1 cellular context compared by ENCODE assay signal in the genomic region with DNA sequence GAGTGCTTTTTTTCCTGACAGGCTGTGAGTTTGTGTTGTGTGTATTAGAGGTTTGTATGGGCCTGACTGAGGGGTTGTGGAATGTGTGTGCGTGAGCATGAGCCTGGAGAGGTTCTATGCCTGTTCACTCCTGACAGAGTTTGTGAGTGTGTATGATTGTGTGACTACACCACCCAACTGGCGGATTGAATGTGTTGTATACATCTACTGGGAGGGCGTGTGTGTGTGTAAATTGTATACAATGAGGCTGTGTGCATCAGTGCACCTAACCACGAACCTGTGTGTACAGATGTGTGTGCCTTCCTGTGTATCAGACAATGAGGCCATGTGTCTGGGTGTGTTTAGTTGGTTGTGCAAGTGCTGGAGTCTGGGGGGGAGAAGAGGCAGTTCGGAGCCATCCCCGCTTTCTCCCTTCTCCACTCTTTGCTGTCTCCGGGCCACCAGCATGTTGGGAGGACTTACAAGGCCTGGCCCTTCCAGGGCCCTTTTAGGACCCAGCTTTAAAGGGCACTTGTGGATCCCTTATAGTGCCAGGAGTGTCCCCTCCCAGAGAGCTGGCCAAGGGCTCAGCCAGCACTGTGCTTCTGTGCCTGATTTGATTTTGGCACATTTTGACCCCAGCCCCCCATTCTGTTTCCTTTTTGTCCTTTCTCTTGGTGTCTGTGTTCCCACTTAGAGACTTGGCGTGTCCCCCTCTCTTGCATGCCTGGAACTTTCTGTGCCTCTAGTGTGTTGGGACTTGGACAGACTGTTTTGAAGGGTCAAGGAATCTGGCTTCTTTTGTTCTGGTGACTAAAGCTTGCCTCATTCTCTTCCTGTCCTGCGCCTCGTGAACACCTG.
TF ChIP-seq lines count a peak whose summit lies in the region.

No MANE protein-coding gene starts in this region.

TF ChIP-seq in HepG2, 621 proteins besides CTCF, POLR2A, EP300 and RAD21 (continued from another document and continues in another):
- TF ChIP-seq ZNF10 (CRISPR knock-in tag; IDR thresholded peaks at IDR 0.05; ENCODE audit: borderline replicate concordance, low read depth) (no peak), HDAC1 (CRISPR knock-in tag; IDR thresholded peaks at IDR 0.05) (no peak), ELF1 (CRISPR knock-in tag; IDR thresholded peaks at IDR 0.05) (no peak), ZBTB42 (CRISPR knock-in tag; IDR thresholded peaks at IDR 0.05) (no peak), ATRX (CRISPR knock-in tag; IDR thresholded peaks at IDR 0.05; ENCODE audit: borderline replicate concordance) (no peak), PHF5A (CRISPR knock-in tag; IDR thresholded peaks at IDR 0.05; ENCODE audit: low read depth, unreplicated experiment) (no peak), ZNF441 (CRISPR knock-in tag; IDR thresholded peaks at IDR 0.05; ENCODE audit: borderline replicate concordance) (no peak), SSRP1 (CRISPR knock-in tag; IDR thresholded peaks at IDR 0.05) (no peak), ZNF660 (CRISPR knock-in tag; IDR thresholded peaks at IDR 0.05; ENCODE audit: borderline replicate concordance, low read depth) (no peak), CHD2 (IDR thresholded peaks at IDR 0.05; ENCODE audit: low read depth, low read length) (no peak), ZNF3 (CRISPR knock-in tag; IDR thresholded peaks at IDR 0.05) (no peak), TBX2 (CRISPR knock-in tag; IDR thresholded peaks at IDR 0.05; ENCODE audit: borderline replicate concordance) (no peak), JUNB (CRISPR knock-in tag; IDR thresholded peaks at IDR 0.05; ENCODE audit: borderline replicate concordance) (no peak), ZNF335 (CRISPR knock-in tag; IDR thresholded peaks at IDR 0.05) (no peak), TOPORS (CRISPR knock-in tag; IDR thresholded peaks at IDR 0.05) (no peak), SMARCC2 (IDR thresholded peaks at IDR 0.05) (no peak), ZNF547 (CRISPR knock-in tag; IDR thresholded peaks at IDR 0.05) (no peak), ZMAT3 (CRISPR knock-in tag; conservative IDR thresholded peaks at IDR 0.05) (no peak; the same call in 1 of the 2 replicates), SMAD9 (CRISPR knock-in tag; IDR thresholded peaks at IDR 0.05) (no peak), DR1 (CRISPR knock-in tag; IDR thresholded peaks at IDR 0.05) (no peak), TRIM24 (CRISPR knock-in tag; IDR thresholded peaks at IDR 0.05) (no peak), SOX13 (IDR thresholded peaks at IDR 0.05) (no peak), SOX13 (CRISPR knock-in tag; conservative IDR thresholded peaks at IDR 0.05 in 1 of 2, IDR thresholded peaks at IDR 0.05 in 1 of 2) (peak in 1 of 2 experiments; percentile 32; a peak in 1 of 4 replicates), ZFYVE20 (CRISPR knock-in tag; IDR thresholded peaks at IDR 0.05; ENCODE audit: borderline replicate concordance, low read depth) (no peak), ZFP82 (CRISPR knock-in tag; IDR thresholded peaks at IDR 0.05; ENCODE audit: borderline replicate concordance) (no peak), ZC3H13 (CRISPR knock-in tag; IDR thresholded peaks at IDR 0.05) (no peak), ZNF251 (CRISPR knock-in tag; IDR thresholded peaks at IDR 0.05) (no peak), RFXAP (CRISPR knock-in tag; IDR thresholded peaks at IDR 0.05; ENCODE audit: borderline replicate concordance) (no peak), SMYD3 (CRISPR knock-in tag; IDR thresholded peaks at IDR 0.05) (no peak)
- TF ChIP-seq, protein P1, sequence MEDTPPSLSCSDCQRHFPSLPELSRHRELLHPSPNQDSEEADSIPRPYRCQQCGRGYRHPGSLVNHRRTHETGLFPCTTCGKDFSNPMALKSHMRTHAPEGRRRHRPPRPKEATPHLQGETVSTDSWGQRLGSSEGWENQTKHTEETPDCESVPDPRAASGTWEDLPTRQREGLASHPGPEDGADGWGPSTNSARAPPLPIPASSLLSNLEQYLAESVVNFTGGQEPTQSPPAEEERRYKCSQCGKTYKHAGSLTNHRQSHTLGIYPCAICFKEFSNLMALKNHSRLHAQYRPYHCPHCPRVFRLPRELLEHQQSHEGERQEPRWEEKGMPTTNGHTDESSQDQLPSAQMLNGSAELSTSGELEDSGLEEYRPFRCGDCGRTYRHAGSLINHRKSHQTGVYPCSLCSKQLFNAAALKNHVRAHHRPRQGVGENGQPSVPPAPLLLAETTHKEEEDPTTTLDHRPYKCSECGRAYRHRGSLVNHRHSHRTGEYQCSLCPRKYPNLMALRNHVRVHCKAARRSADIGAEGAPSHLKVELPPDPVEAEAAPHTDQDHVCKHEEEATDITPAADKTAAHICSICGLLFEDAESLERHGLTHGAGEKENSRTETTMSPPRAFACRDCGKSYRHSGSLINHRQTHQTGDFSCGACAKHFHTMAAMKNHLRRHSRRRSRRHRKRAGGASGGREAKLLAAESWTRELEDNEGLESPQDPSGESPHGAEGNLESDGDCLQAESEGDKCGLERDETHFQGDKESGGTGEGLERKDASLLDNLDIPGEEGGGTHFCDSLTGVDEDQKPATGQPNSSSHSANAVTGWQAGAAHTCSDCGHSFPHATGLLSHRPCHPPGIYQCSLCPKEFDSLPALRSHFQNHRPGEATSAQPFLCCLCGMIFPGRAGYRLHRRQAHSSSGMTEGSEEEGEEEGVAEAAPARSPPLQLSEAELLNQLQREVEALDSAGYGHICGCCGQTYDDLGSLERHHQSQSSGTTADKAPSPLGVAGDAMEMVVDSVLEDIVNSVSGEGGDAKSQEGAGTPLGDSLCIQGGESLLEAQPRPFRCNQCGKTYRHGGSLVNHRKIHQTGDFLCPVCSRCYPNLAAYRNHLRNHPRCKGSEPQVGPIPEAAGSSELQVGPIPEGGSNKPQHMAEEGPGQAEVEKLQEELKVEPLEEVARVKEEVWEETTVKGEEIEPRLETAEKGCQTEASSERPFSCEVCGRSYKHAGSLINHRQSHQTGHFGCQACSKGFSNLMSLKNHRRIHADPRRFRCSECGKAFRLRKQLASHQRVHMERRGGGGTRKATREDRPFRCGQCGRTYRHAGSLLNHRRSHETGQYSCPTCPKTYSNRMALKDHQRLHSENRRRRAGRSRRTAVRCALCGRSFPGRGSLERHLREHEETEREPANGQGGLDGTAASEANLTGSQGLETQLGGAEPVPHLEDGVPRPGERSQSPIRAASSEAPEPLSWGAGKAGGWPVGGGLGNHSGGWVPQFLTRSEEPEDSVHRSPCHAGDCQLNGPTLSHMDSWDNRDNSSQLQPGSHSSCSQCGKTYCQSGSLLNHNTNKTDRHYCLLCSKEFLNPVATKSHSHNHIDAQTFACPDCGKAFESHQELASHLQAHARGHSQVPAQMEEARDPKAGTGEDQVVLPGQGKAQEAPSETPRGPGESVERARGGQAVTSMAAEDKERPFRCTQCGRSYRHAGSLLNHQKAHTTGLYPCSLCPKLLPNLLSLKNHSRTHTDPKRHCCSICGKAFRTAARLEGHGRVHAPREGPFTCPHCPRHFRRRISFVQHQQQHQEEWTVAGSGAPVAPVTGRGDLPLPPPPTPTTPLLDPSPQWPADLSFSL (CRISPR knock-in tag; IDR thresholded peaks at IDR 0.05), result peak; percentile 97
- TF ChIP-seq, protein P2, sequence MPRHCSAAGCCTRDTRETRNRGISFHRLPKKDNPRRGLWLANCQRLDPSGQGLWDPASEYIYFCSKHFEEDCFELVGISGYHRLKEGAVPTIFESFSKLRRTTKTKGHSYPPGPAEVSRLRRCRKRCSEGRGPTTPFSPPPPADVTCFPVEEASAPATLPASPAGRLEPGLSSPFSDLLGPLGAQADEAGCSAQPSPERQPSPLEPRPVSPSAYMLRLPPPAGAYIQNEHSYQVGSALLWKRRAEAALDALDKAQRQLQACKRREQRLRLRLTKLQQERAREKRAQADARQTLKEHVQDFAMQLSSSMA (CRISPR knock-in tag; IDR thresholded peaks at IDR 0.05), result no peak
- TF ChIP-seq, protein P3, sequence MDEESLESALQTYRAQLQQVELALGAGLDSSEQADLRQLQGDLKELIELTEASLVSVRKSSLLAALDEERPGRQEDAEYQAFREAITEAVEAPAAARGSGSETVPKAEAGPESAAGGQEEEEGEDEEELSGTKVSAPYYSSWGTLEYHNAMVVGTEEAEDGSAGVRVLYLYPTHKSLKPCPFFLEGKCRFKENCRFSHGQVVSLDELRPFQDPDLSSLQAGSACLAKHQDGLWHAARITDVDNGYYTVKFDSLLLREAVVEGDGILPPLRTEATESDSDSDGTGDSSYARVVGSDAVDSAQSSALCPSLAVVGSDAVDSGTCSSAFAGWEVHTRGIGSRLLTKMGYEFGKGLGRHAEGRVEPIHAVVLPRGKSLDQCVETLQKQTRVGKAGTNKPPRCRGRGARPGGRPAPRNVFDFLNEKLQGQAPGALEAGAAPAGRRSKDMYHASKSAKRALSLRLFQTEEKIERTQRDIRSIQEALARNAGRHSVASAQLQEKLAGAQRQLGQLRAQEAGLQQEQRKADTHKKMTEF (CRISPR knock-in tag; IDR thresholded peaks at IDR 0.05), result 0 out of 2 replicates have a peak, but pooled peaks have one; percentile 26
- TF ChIP-seq, protein P4, sequence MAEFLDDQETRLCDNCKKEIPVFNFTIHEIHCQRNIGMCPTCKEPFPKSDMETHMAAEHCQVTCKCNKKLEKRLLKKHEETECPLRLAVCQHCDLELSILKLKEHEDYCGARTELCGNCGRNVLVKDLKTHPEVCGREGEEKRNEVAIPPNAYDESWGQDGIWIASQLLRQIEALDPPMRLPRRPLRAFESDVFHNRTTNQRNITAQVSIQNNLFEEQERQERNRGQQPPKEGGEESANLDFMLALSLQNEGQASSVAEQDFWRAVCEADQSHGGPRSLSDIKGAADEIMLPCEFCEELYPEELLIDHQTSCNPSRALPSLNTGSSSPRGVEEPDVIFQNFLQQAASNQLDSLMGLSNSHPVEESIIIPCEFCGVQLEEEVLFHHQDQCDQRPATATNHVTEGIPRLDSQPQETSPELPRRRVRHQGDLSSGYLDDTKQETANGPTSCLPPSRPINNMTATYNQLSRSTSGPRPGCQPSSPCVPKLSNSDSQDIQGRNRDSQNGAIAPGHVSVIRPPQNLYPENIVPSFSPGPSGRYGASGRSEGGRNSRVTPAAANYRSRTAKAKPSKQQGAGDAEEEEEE (CRISPR knock-in tag; IDR thresholded peaks at IDR 0.05; ENCODE audit: borderline replicate concordance), result no peak
- TF ChIP-seq, protein P5, sequence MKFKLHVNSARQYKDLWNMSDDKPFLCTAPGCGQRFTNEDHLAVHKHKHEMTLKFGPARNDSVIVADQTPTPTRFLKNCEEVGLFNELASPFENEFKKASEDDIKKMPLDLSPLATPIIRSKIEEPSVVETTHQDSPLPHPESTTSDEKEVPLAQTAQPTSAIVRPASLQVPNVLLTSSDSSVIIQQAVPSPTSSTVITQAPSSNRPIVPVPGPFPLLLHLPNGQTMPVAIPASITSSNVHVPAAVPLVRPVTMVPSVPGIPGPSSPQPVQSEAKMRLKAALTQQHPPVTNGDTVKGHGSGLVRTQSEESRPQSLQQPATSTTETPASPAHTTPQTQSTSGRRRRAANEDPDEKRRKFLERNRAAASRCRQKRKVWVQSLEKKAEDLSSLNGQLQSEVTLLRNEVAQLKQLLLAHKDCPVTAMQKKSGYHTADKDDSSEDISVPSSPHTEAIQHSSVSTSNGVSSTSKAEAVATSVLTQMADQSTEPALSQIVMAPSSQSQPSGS (CRISPR knock-in tag; IDR thresholded peaks at IDR 0.05), result no peak
- TF ChIP-seq, protein P6, sequence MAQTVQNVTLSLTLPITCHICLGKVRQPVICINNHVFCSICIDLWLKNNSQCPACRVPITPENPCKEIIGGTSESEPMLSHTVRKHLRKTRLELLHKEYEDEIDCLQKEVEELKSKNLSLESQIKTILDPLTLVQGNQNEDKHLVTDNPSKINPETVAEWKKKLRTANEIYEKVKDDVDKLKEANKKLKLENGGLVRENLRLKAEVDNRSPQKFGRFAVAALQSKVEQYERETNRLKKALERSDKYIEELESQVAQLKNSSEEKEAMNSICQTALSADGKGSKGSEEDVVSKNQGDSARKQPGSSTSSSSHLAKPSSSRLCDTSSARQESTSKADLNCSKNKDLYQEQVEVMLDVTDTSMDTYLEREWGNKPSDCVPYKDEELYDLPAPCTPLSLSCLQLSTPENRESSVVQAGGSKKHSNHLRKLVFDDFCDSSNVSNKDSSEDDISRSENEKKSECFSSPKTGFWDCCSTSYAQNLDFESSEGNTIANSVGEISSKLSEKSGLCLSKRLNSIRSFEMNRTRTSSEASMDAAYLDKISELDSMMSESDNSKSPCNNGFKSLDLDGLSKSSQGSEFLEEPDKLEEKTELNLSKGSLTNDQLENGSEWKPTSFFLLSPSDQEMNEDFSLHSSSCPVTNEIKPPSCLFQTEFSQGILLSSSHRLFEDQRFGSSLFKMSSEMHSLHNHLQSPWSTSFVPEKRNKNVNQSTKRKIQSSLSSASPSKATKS (CRISPR knock-in tag; IDR thresholded peaks at IDR 0.05), result no peak
- TF ChIP-seq, protein P7, sequence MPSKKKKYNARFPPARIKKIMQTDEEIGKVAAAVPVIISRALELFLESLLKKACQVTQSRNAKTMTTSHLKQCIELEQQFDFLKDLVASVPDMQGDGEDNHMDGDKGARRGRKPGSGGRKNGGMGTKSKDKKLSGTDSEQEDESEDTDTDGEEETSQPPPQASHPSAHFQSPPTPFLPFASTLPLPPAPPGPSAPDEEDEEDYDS (CRISPR knock-in tag; IDR thresholded peaks at IDR 0.05), result 0 out of 2 replicates have a peak, but pooled peaks have one; percentile 14
- TF ChIP-seq, protein P8, sequence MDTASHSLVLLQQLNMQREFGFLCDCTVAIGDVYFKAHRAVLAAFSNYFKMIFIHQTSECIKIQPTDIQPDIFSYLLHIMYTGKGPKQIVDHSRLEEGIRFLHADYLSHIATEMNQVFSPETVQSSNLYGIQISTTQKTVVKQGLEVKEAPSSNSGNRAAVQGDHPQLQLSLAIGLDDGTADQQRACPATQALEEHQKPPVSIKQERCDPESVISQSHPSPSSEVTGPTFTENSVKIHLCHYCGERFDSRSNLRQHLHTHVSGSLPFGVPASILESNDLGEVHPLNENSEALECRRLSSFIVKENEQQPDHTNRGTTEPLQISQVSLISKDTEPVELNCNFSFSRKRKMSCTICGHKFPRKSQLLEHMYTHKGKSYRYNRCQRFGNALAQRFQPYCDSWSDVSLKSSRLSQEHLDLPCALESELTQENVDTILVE (CRISPR knock-in tag; IDR thresholded peaks at IDR 0.05), result no peak
- TF ChIP-seq, protein P9, sequence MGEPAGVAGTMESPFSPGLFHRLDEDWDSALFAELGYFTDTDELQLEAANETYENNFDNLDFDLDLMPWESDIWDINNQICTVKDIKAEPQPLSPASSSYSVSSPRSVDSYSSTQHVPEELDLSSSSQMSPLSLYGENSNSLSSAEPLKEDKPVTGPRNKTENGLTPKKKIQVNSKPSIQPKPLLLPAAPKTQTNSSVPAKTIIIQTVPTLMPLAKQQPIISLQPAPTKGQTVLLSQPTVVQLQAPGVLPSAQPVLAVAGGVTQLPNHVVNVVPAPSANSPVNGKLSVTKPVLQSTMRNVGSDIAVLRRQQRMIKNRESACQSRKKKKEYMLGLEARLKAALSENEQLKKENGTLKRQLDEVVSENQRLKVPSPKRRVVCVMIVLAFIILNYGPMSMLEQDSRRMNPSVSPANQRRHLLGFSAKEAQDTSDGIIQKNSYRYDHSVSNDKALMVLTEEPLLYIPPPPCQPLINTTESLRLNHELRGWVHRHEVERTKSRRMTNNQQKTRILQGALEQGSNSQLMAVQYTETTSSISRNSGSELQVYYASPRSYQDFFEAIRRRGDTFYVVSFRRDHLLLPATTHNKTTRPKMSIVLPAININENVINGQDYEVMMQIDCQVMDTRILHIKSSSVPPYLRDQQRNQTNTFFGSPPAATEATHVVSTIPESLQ (CRISPR knock-in tag; conservative IDR thresholded peaks at IDR 0.05), result no peak
- TF ChIP-seq, protein P10, sequence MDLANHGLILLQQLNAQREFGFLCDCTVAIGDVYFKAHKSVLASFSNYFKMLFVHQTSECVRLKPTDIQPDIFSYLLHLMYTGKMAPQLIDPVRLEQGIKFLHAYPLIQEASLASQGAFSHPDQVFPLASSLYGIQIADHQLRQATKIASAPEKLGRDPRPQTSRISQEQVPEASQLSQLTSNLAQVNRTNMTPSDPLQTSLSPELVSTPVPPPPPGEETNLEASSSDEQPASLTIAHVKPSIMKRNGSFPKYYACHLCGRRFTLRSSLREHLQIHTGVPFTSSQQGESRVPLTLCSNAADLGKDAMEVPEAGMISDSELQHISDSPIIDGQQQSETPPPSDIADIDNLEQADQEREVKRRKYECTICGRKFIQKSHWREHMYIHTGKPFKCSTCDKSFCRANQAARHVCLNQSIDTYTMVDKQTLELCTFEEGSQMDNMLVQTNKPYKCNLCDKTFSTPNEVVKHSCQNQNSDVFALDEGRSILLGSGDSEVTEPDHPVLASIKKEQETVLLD (CRISPR knock-in tag; IDR thresholded peaks at IDR 0.05; ENCODE audit: low read depth), result no peak
